ENCODE assay signal across 23 cellular contexts in the genomic region with DNA sequence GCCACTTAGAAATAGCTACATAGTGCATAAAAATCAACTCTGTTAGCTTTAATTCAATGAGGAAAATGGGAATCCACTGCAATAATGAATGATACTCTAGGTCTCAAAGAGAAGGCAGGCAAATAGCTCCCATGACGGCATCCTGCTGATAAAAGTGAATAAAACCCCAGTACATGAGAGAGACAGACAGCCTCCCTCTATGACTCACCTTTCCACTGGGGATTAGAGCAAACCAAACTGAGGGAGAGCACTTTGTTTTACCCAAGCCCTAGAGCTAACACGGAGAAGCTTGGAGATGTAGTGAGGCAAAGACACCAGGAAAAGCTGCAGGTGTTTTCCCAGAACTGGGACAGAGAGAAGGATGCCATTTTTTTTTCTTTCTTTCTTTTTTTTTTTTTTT.
A peak's percentile ranks its signal among the peaks of the same experiment; 100 is the strongest.
DNase-seq lines count a peak whose midpoint lies in the region; ATAC-seq and TF ChIP-seq lines count a peak whose summit lies in the region.
"Had no signal": no experiment of that assay in that cellular context is flagged by ENCODE, and none has a peak within 500 bp of the region (broad histone marks: within the 10 kb centered on the region; RNA-seq: fewer than 3 reads in every experiment).

No MANE protein-coding gene starts in this region.

- H3K9me3 Mint-ChIP-seq in naive thymus-derived CD8-positive, alpha-beta T cell: peaks cover 2 to 27% (median 9%) of the 10 kb centered on the region in 9 donors

- H3K27ac ChIP-seq in neural cell (ENCODE audit: low read length): peak overlapping the region; percentile 43
- H3K27ac ChIP-seq: BLaER1 treated with 17β-estradiol and CSF1 and Interleukin-3, amounts not matched to agents 10 nM and 100 nM had no signal

- no peak for TF ChIP-seq EP300 in neural cell (conservative IDR thresholded peaks at IDR 0.05; ENCODE audit: poor library complexity, severe bottlenecking)

- H3K36me3 ChIP-seq in neural cell (ENCODE audit: insufficient read depth, low read length): no peaks in the 10 kb centered on the region
- H3K36me3 ChIP-seq: BLaER1 treated with 17β-estradiol and CSF1 and Interleukin-3, amounts not matched to agents 10 nM and 100 nM; HAP-1 had no signal

- H3K4me3 Mint-ChIP-seq in naive thymus-derived CD8-positive, alpha-beta T cell: no peak overlapping the region
- H3K4me3 Mint-ChIP-seq: CD4-positive, alpha-beta memory T cell; T-cell had no signal

- H3K36me3 Mint-ChIP-seq in naive thymus-derived CD8-positive, alpha-beta T cell: peaks cover 0 to 4% (median 0%) of the 10 kb centered on the region in 3 donors
- H3K36me3 Mint-ChIP-seq: CD4-positive, alpha-beta memory T cell; T-cell had no signal

- no peaks in the 10 kb centered on the region for H3F3A ChIP-seq in neural cell (ENCODE audit: insufficient read depth, low read length, poor library complexity, severe bottlenecking)

- TF ChIP-seq RAD21 in neural cell (conservative IDR thresholded peaks at IDR 0.05): no peak

- DNase-seq in A172 (ENCODE audit: low spot score): peak; percentile 29
- DNase-seq in H4 (ENCODE audit: low spot score): peak; percentile 25
- DNase-seq in SW480 (ENCODE audit: low spot score): peak; percentile 11
- no peak for DNase-seq in NCI-H1092 (lab: John Stamatoyannopoulos, UW)
- DNase-seq in naive thymus-derived CD8-positive, alpha-beta T cell: no peak
- DNase-seq in activated gamma-delta T cell (lab: John Stamatoyannopoulos, UW): no peak
- DNase-seq: ACHN; Caco-2; CD4-positive, alpha-beta memory T cell; DMS 273 treated with DMSO at 0.1 percent for 48 hours; KG1; NCI-H1105 treated with DMSO at 0.1 percent for 48 hours; NCI-H1694 treated with DMSO at 0.1 percent for 48 hours; NCI-H510A treated with DMSO at 0.1 percent for 48 hours; NCI-H774; SIG-M5; T-cell had no signal

- no peak for ATAC-seq in naive thymus-derived CD8-positive, alpha-beta T cell
- ATAC-seq in HG03354 (IDR thresholded peaks at IDR 0.05; ENCODE audit: poor library complexity, severe bottlenecking, unreplicated experiment): no peak
- ATAC-seq: Panc1, SK-N-SH treated with all-trans-retinoic acid at 6 μM for 48 hours, T-cell had no signal

- peak overlapping the region; percentile 9 for H3K4me3 ChIP-seq in neural cell (ENCODE audit: low read length)
- H3K4me3 ChIP-seq: BLaER1 treated with 17β-estradiol and CSF1 and Interleukin-3, amounts not matched to agents 10 nM and 100 nM; HAP-1 had no signal

- no peak overlapping the region for H3K9ac ChIP-seq in neural cell (ENCODE audit: low read length)
- H3K9ac ChIP-seq: BLaER1 treated with 17β-estradiol and CSF1 and Interleukin-3, amounts not matched to agents 10 nM and 100 nM had no signal

- no peak for TF ChIP-seq CTCF in neural cell (IDR thresholded peaks at IDR 0.05; ENCODE audit: poor library complexity, severe bottlenecking)

- H4K20me1 ChIP-seq in neural cell (ENCODE audit: insufficient read depth): no peaks in the 10 kb centered on the region
- H4K20me1 ChIP-seq: BLaER1 treated with 17β-estradiol and CSF1 and Interleukin-3, amounts not matched to agents 10 nM and 100 nM had no signal

- peaks cover 0 to 2% (median 0%) of the 10 kb centered on the region in 5 donors for H3K27me3 Mint-ChIP-seq in naive thymus-derived CD8-positive, alpha-beta T cell
- H3K27me3 Mint-ChIP-seq: CD4-positive, alpha-beta memory T cell; T-cell had no signal

- no peak overlapping the region for H3K4me2 ChIP-seq in neural cell (ENCODE audit: low read length)
- H3K4me2 ChIP-seq: BLaER1 treated with 17β-estradiol and CSF1 and Interleukin-3, amounts not matched to agents 10 nM and 100 nM had no signal

- H3K79me2 ChIP-seq in neural cell (replicated peaks; ENCODE audit: insufficient read depth, low read length): no peaks in the 10 kb centered on the region

- POLR2A ChIA-PET in naive thymus-derived CD8-positive, alpha-beta T cell (lab: Charles Lee): no interaction called here

- no peak overlapping the region for H2AFZ ChIP-seq in neural cell (ENCODE audit: low read depth, low read length)

- H3K27ac Mint-ChIP-seq in naive thymus-derived CD8-positive, alpha-beta T cell: no peak overlapping the region
- H3K27ac Mint-ChIP-seq: T-cell had no signal

- H3K9me3 ChIP-seq in neural cell (ENCODE audit: low read length): no peaks in the 10 kb centered on the region
- H3K9me3 ChIP-seq: Caco-2, HAP-1 had no signal

- H3K9me2 ChIP-seq in neural cell (ENCODE audit: insufficient read depth, low read length): no peaks in the 10 kb centered on the region

- no peaks in the 10 kb centered on the region for H3K27me3 ChIP-seq in neural cell (ENCODE audit: insufficient read depth, low read depth, low read length)
- H3K27me3 ChIP-seq: BLaER1 treated with 17β-estradiol and CSF1 and Interleukin-3, amounts not matched to agents 10 nM and 100 nM had no signal

- no peaks in the 10 kb centered on the region for H3K4me1 Mint-ChIP-seq in naive thymus-derived CD8-positive, alpha-beta T cell
- H3K4me1 Mint-ChIP-seq: CD4-positive, alpha-beta memory T cell; T-cell had no signal

TF ChIP-seq in neural cell, 6 proteins besides CTCF, POLR2A, EP300 and RAD21:
- TF ChIP-seq POLR2AphosphoS5 (IDR thresholded peaks at IDR 0.05) (peak; percentile 19), TAF1 (IDR thresholded peaks at IDR 0.05; ENCODE audit: low read depth) (no peak)

Comparison
In these comparisons a context has a peak if more than half of its experiments do, and no peak if none do; other contexts are left out.
1. DNase-seq: peak in A172 (single experiment), H4 (single experiment) and SW480 (single experiment); none in NCI-H1092 (single experiment), naive thymus-derived CD8-positive, alpha-beta T cell (0 of 10) and activated gamma-delta T cell (single experiment).